In the genomic region with DNA sequence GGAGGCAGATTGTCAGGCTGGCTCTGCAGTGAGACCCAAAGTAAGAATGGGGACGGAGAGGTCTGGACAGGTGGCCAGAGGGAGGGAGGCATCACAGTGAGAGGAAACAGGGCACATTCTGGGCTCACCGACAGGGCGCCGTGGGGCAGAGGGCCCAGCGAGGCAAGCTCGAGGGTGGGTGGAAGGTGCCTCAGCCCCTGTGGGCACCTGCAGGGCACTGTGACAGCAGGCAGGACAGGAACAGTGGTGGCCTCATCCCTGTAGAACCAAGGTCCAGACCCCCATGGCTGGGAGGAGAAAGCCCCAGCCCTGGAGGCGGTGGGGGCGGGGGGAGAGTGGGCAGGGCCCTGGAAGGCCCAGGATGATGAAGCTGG, we compare ENCODE assay signal across 15 cellular contexts. TPM values are rescaled to one million over a fixed set of nuclear protein-coding genes. Genes with fewer than 3 reads are reported as not detected.
DNase-seq lines count a peak whose midpoint lies in the region; ATAC-seq and TF ChIP-seq lines count a peak whose summit lies in the region.
"Had no signal": no experiment of that assay in that cellular context is flagged by ENCODE, and none has a peak within 500 bp of the region (broad histone marks: within the 10 kb centered on the region; RNA-seq: fewer than 3 reads in every experiment).

No MANE protein-coding gene starts in this region.

- no peaks in the 10 kb centered on the region for H3K36me3 ChIP-seq in ectodermal cell (ENCODE audit: control insufficient read depth, insufficient read depth, low read length)
- H3K36me3 ChIP-seq in neural progenitor cell = no peaks in the 10 kb centered on the region
- H3K36me3 ChIP-seq: adrenal gland had no signal

- WGBS in ectodermal cell, 2 experiments = 93 to 94% methylated on average over 8 of the region's 8 CpGs

- H3K27me3 Mint-ChIP-seq in activated naive CD8-positive, alpha-beta T cell treated with anti-CD3 and anti-CD28 coated beads, Interleukin-2, amount 10 ng/mL, durations not matched to agents 7 days and 5 days = no peaks in the 10 kb centered on the region
- H3K27me3 Mint-ChIP-seq in activated naive CD8-positive, alpha-beta T cell treated with anti-CD3 and anti-CD28 coated beads for 36 hours = no peaks in the 10 kb centered on the region
- H3K27me3 Mint-ChIP-seq in neural progenitor cell (ENCODE audit: insufficient read depth, low read depth) (peaks cover 8% of the 10 kb centered on the region), type B pancreatic cell (no peaks in the 10 kb centered on the region)
- H3K27me3 Mint-ChIP-seq: stimulated activated naive CD8-positive, alpha-beta T cell treated with anti-CD3 and anti-CD28 coated beads, Interleukin-15, Interleukin-2, amounts not matched to agents 100 ng/mL and 50 ng/mL, for 24 hours had no signal

- H3K4me3 Mint-ChIP-seq in activated naive CD8-positive, alpha-beta T cell treated with anti-CD3 and anti-CD28 coated beads, Interleukin-2, amount 10 ng/mL, durations not matched to agents 7 days and 5 days = no peak overlapping the region
- H3K4me3 Mint-ChIP-seq in activated naive CD8-positive, alpha-beta T cell treated with anti-CD3 and anti-CD28 coated beads for 36 hours = no peak overlapping the region
- H3K4me3 Mint-ChIP-seq in neural progenitor cell = no peak overlapping the region
- no peak overlapping the region for H3K4me3 Mint-ChIP-seq in type B pancreatic cell
- H3K4me3 Mint-ChIP-seq: stimulated activated naive CD8-positive, alpha-beta T cell treated with anti-CD3 and anti-CD28 coated beads, Interleukin-15, Interleukin-2, amounts not matched to agents 100 ng/mL and 50 ng/mL, for 24 hours had no signal

- peaks cover 82% of the 10 kb centered on the region for H4K20me1 ChIP-seq in neural progenitor cell (ENCODE audit: low read depth)

- H3K4me1 ChIP-seq in ectodermal cell (ENCODE audit: control insufficient read depth, insufficient read depth, low read length) (peaks cover 46% of the 10 kb centered on the region), neural progenitor cell (peaks cover 39% of the 10 kb centered on the region)
- H3K4me1 ChIP-seq: parathyroid adenoma had no signal

- H3K9me3 ChIP-seq in ectodermal cell (ENCODE audit: control insufficient read depth, low read length) (no peaks in the 10 kb centered on the region), neural progenitor cell (ENCODE audit: low read depth) (no peaks in the 10 kb centered on the region)
- H3K9me3 ChIP-seq: adrenal gland, Caco-2 had no signal

- H3K4me1 Mint-ChIP-seq in activated naive CD8-positive, alpha-beta T cell treated with anti-CD3 and anti-CD28 coated beads, Interleukin-2, amount 10 ng/mL, durations not matched to agents 7 days and 5 days = peaks cover 13% of the 10 kb centered on the region
- H3K4me1 Mint-ChIP-seq in activated naive CD8-positive, alpha-beta T cell treated with anti-CD3 and anti-CD28 coated beads for 36 hours = peaks cover 22% of the 10 kb centered on the region
- H3K4me1 Mint-ChIP-seq in neural progenitor cell = peaks cover 36% of the 10 kb centered on the region
- peaks cover 29% of the 10 kb centered on the region for H3K4me1 Mint-ChIP-seq in type B pancreatic cell (ENCODE audit: unreplicated experiment)

- no peaks in the 10 kb centered on the region for H3K36me3 Mint-ChIP-seq in activated naive CD8-positive, alpha-beta T cell treated with anti-CD3 and anti-CD28 coated beads, Interleukin-2, amount 10 ng/mL, durations not matched to agents 7 days and 5 days
- H3K36me3 Mint-ChIP-seq in activated naive CD8-positive, alpha-beta T cell treated with anti-CD3 and anti-CD28 coated beads for 36 hours = peaks cover 5% of the 10 kb centered on the region
- no peaks in the 10 kb centered on the region for H3K36me3 Mint-ChIP-seq in neural progenitor cell
- H3K36me3 Mint-ChIP-seq in type B pancreatic cell = no peaks in the 10 kb centered on the region

- no peak for DNase-seq in activated naive CD8-positive, alpha-beta T cell treated with anti-CD3 and anti-CD28 coated beads, Interleukin-2, amount 10 ng/mL, durations not matched to agents 7 days and 5 days
- DNase-seq in activated naive CD8-positive, alpha-beta T cell treated with anti-CD3 and anti-CD28 coated beads for 36 hours = no peak
- DNase-seq in neural progenitor cell (ENCODE audit: low spot score) = no peak
- DNase-seq in type B pancreatic cell (ENCODE audit: extremely low spot score, unreplicated experiment) = no peak
- no peak for DNase-seq in SIG-M5 (lab: John Stamatoyannopoulos, UW)
- DNase-seq in NCI-H2029 (lab: John Stamatoyannopoulos, UW) = no peak
- DNase-seq in GM19238 (ENCODE audit: insufficient read length, low spot score) = no peak
- DNase-seq: adrenal gland, Caco-2, GF-D8, NCI-H1694 treated with DMSO at 0.1 percent for 48 hours had no signal

- H3K27ac ChIP-seq in ectodermal cell (ENCODE audit: insufficient read depth, low read depth, low read length, poor library complexity, severe bottlenecking) (peak overlapping the region; percentile 16), neural progenitor cell (peak overlapping the region; percentile 76)

- H3K79me2 ChIP-seq in neural progenitor cell (ENCODE audit: low read depth) = peaks cover 50% of the 10 kb centered on the region

- H3K4me2 ChIP-seq in neural progenitor cell = no peak overlapping the region

- H3K27me3 ChIP-seq in ectodermal cell (ENCODE audit: control insufficient read depth, insufficient read depth, low read length, poor library complexity, severe bottlenecking) = no peaks in the 10 kb centered on the region
- H3K27me3 ChIP-seq in neural progenitor cell = no peaks in the 10 kb centered on the region
- H3K27me3 ChIP-seq: adrenal gland had no signal

- H2AFZ ChIP-seq in neural progenitor cell (replicated peaks) = no peak overlapping the region
- H2AFZ ChIP-seq: parathyroid adenoma had no signal

- peak overlapping the region; percentile 28 for H3K27ac Mint-ChIP-seq in activated naive CD8-positive, alpha-beta T cell treated with anti-CD3 and anti-CD28 coated beads, Interleukin-2, amount 10 ng/mL, durations not matched to agents 7 days and 5 days
- no peak overlapping the region for H3K27ac Mint-ChIP-seq in activated naive CD8-positive, alpha-beta T cell treated with anti-CD3 and anti-CD28 coated beads for 36 hours
- H3K27ac Mint-ChIP-seq in neural progenitor cell (no peak overlapping the region), type B pancreatic cell (peak overlapping the region; percentile 16)

- TF ChIP-seq CTCF in neural progenitor cell (IDR thresholded peaks at IDR 0.05) (no peak), type B pancreatic cell (conservative IDR thresholded peaks at IDR 0.05) (no peak)

- no peaks in the 10 kb centered on the region for H3K9me3 Mint-ChIP-seq in activated naive CD8-positive, alpha-beta T cell treated with anti-CD3 and anti-CD28 coated beads, Interleukin-2, amount 10 ng/mL, durations not matched to agents 7 days and 5 days
- no peaks in the 10 kb centered on the region for H3K9me3 Mint-ChIP-seq in activated naive CD8-positive, alpha-beta T cell treated with anti-CD3 and anti-CD28 coated beads for 36 hours
- H3K9me3 Mint-ChIP-seq in neural progenitor cell (no peaks in the 10 kb centered on the region), type B pancreatic cell (no peaks in the 10 kb centered on the region)
- H3K9me3 Mint-ChIP-seq: stimulated activated naive CD8-positive, alpha-beta T cell treated with anti-CD3 and anti-CD28 coated beads, Interleukin-15, Interleukin-2, amounts not matched to agents 100 ng/mL and 50 ng/mL, for 24 hours had no signal

- H3K4me3 ChIP-seq in ectodermal cell (ENCODE audit: insufficient read depth, low read depth, low read length) (no peak overlapping the region), neural progenitor cell (no peak overlapping the region)
- H3K4me3 ChIP-seq: adrenal gland had no signal

- H3K9ac ChIP-seq in neural progenitor cell = peak overlapping the region; percentile 5
- H3K9ac ChIP-seq: parathyroid adenoma had no signal

- POLR2A ChIA-PET in activated naive CD8-positive, alpha-beta T cell treated with anti-CD3 and anti-CD28 coated beads, Interleukin-2, amount 10 ng/mL, durations not matched to agents 7 days and 5 days (lab: Charles Lee) = interaction anchor here (0.5 to 1.3 kb wide), 2 partner anchors 18 to 170 kb away, joined by 4 read pairs; no protein-coding TSS in a partner anchor

- no peaks in the 10 kb centered on the region for H3F3A ChIP-seq in neural progenitor cell (ENCODE audit: low read depth)

- ATAC-seq in activated naive CD8-positive, alpha-beta T cell treated with anti-CD3 and anti-CD28 coated beads, Interleukin-2, amount 10 ng/mL, durations not matched to agents 7 days and 5 days (ENCODE audit: low read depth) = no peak
- ATAC-seq: left lobe of liver had no signal

RNA-seq across cellular contexts. Expression of a gene that starts 27.7 kb away (rescaled TPM):
- total RNA-seq in activated naive CD8-positive, alpha-beta T cell treated with anti-CD3 and anti-CD28 coated beads, Interleukin-2, amount 10 ng/mL, durations not matched to agents 7 days and 5 days = 10 to 100 TPM; 18.9 to 23.5 TPM
- 10 to 100 TPM; 12.9 to 14.8 TPM for total RNA-seq in activated naive CD8-positive, alpha-beta T cell treated with anti-CD3 and anti-CD28 coated beads for 36 hours
- 48.9 TPM for polyA plus RNA-seq in ectodermal cell (2013, experiment 1 of 4)
- 46.0 TPM for polyA plus RNA-seq in ectodermal cell (2013, experiment 2 of 4)
- 28.5 TPM for polyA plus RNA-seq in ectodermal cell (2013, experiment 3 of 4)
- polyA plus RNA-seq in ectodermal cell (2013, experiment 4 of 4) = 32.1 TPM
- total RNA-seq in neural progenitor cell (ENCODE audit: low replicate concordance) (8.6 and 26.6 TPM in 2 replicates), type B pancreatic cell (ENCODE audit: low replicate concordance) (35.9 and 44.5 TPM in 2 replicates)

RNA-seq across cellular contexts. Expression of a gene that starts 35.6 kb away (rescaled TPM):
- total RNA-seq in activated naive CD8-positive, alpha-beta T cell treated with anti-CD3 and anti-CD28 coated beads, Interleukin-2, amount 10 ng/mL, durations not matched to agents 7 days and 5 days = 1 to 10 TPM; 5.2 to 7.6 TPM
- total RNA-seq in activated naive CD8-positive, alpha-beta T cell treated with anti-CD3 and anti-CD28 coated beads for 36 hours = under 1 TPM; 0.24 to 0.39 TPM
- 17.7 TPM for polyA plus RNA-seq in ectodermal cell (2013, experiment 1 of 4)
- polyA plus RNA-seq in ectodermal cell (2013, experiment 2 of 4) = 26.8 TPM
- polyA plus RNA-seq in ectodermal cell (2013, experiment 3 of 4) = 19.8 TPM
- polyA plus RNA-seq in ectodermal cell (2013, experiment 4 of 4) = 23.9 TPM
- total RNA-seq in neural progenitor cell (ENCODE audit: low replicate concordance) = 14.7 and 32.5 TPM in 2 replicates
- total RNA-seq in type B pancreatic cell (ENCODE audit: low replicate concordance) = 20.0 and 53.8 TPM in 2 replicates

RNA-seq across cellular contexts. Expression of a gene that starts 46.0 kb away (rescaled TPM):
- total RNA-seq in activated naive CD8-positive, alpha-beta T cell treated with anti-CD3 and anti-CD28 coated beads, Interleukin-2, amount 10 ng/mL, durations not matched to agents 7 days and 5 days = 10 to 100 TPM; 36.8 to 40.8 TPM
- total RNA-seq in activated naive CD8-positive, alpha-beta T cell treated with anti-CD3 and anti-CD28 coated beads for 36 hours = 10 to 100 TPM; 33.0 to 34.4 TPM
- 32.3 TPM for polyA plus RNA-seq in ectodermal cell (2013, experiment 1 of 4)
- 32.3 TPM for polyA plus RNA-seq in ectodermal cell (2013, experiment 2 of 4)
- 27.7 TPM for polyA plus RNA-seq in ectodermal cell (2013, experiment 3 of 4)
- 30.8 TPM for polyA plus RNA-seq in ectodermal cell (2013, experiment 4 of 4)
- total RNA-seq in neural progenitor cell (ENCODE audit: low replicate concordance) (6.0 and 35.4 TPM in 2 replicates), type B pancreatic cell (ENCODE audit: low replicate concordance) (31.6 and 32.4 TPM in 2 replicates)

Comparison
In these comparisons a context has a peak if more than half of its experiments do, and no peak if none do; other contexts are left out.
1. H3K27ac Mint-ChIP-seq: peak in activated naive CD8-positive, alpha-beta T cell treated with anti-CD3 and anti-CD28 coated beads, Interleukin-2, amount 10 ng/mL, durations not matched to agents 7 days and 5 days (single experiment) and type B pancreatic cell (single experiment); none in activated naive CD8-positive, alpha-beta T cell treated with anti-CD3 and anti-CD28 coated beads for 36 hours (single experiment) and neural progenitor cell (single experiment).
2. RNA of a gene that starts 35.6 kb away (total RNA-seq): 20.0 to 53.8 TPM in type B pancreatic cell, 14.7 to 32.5 TPM in neural progenitor cell and 5.2 to 7.6 TPM in activated naive CD8-positive, alpha-beta T cell treated with anti-CD3 and anti-CD28 coated beads, Interleukin-2, amount 10 ng/mL, durations not matched to agents 7 days and 5 days; 0.24 to 0.39 TPM in activated naive CD8-positive, alpha-beta T cell treated with anti-CD3 and anti-CD28 coated beads for 36 hours; every median in the first group is over 4 times any median in the second.